In genomic region chr18:78405763-78406162, GRCh38 we compare ENCODE assay signal across 5 cellular contexts.
"Had no signal": no experiment of that assay in that cellular context is flagged by ENCODE, and none has a peak within 500 bp of the region (broad histone marks: within the 10 kb centered on the region; RNA-seq: fewer than 3 reads in every experiment).

No MANE protein-coding gene starts in this region.

- DNase-seq: IMR-90, KBM-7, KG1 had no signal

- H3K27ac ChIP-seq: HL-60 had no signal

- H3K4me3 ChIP-seq: K562 had no signal
